In the genomic region with DNA sequence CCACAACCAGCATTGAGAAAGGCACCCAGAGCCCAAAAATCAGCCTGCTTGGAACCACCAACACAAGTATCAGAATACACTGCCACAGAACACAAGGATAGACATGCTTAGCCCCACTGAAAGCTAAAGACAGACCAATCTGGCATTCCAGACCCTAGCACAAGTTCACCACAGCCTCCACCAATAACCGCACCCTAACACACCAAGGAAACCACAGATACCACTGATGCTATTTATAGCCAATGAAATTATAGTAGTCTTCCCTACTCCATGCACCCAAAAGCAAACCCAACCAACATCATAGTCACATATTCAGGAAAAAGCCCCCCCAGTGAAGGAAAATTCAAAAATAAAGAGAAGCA, we compare ENCODE assay signal across 12 cellular contexts.
DNase-seq lines count a peak whose midpoint lies in the region; ATAC-seq and TF ChIP-seq lines count a peak whose summit lies in the region.
"Had no signal": no experiment of that assay in that cellular context is flagged by ENCODE, and none has a peak within 500 bp of the region (broad histone marks: within the 10 kb centered on the region; RNA-seq: fewer than 3 reads in every experiment).

No MANE protein-coding gene starts in this region.

- H3K9ac ChIP-seq in BLaER1, result no peak overlapping the region

- H3K27me3 ChIP-seq in BLaER1 (no peaks in the 10 kb centered on the region), tibial artery (no peaks in the 10 kb centered on the region)

- H3K4me2 ChIP-seq in BLaER1, result peak overlapping the region; percentile 33; the same call in 1 of the 2 replicates

- no peaks in the 10 kb centered on the region for H3K36me3 ChIP-seq in BLaER1
- H3K36me3 ChIP-seq in tibial artery, result no peaks in the 10 kb centered on the region

- intact Hi-C loops in tibial artery (cut with DNase I; ENCODE audit: low total_unique reads), result no loop called here

- ATAC-seq in GM19023 (IDR thresholded peaks at IDR 0.05; ENCODE audit: unreplicated experiment) (peak; percentile 32), HG02759 (IDR thresholded peaks at IDR 0.05; ENCODE audit: unreplicated experiment) (peak; percentile 13), GM18870 (IDR thresholded peaks at IDR 0.05; ENCODE audit: unreplicated experiment) (no peak)

- H3K4me3 ChIP-seq in BLaER1 (no peak overlapping the region), tibial artery (no peak overlapping the region)

- H3K4me1 ChIP-seq in BLaER1 (peaks cover 13% of the 10 kb centered on the region), tibial artery (no peaks in the 10 kb centered on the region)

- H4K20me1 ChIP-seq in BLaER1, result no peaks in the 10 kb centered on the region

- no peak overlapping the region for H3K27ac ChIP-seq in BLaER1
- no peak overlapping the region for H3K27ac ChIP-seq in tibial artery
- H3K27ac ChIP-seq: epithelial cell of prostate had no signal

- TF ChIP-seq CTCF in LNCAP (IDR thresholded peaks at IDR 0.05), result peak; percentile 19; the same call in 1 of the 2 replicates
- no peak for TF ChIP-seq CTCF in tibial artery (IDR thresholded peaks at IDR 0.05)

- no peak for DNase-seq in globus pallidus (ENCODE audit: low spot score)
- DNase-seq in DMS79 treated with DMSO at 0.1 percent for 48 hours (lab: John Stamatoyannopoulos, UW), result no peak
- DNase-seq in tibial artery, result no peak
- DNase-seq: C1 segment of cervical spinal cord, GDM1, NCI-H226 had no signal

- peaks cover 26% of the 10 kb centered on the region for H3K9me3 ChIP-seq in BLaER1
- H3K9me3 ChIP-seq in tibial artery, result peaks cover 0 to 6% (median 0%) of the 10 kb centered on the region in 3 donors
